Comparison of ENCODE assay signal across 1 cellular context in genomic region chr4:38503689-38504395, GRCh38.
TF ChIP-seq lines count a peak whose summit lies in the region.

No MANE protein-coding gene starts in this region.

TF ChIP-seq in GM12878, 131 proteins besides CTCF, POLR2A, EP300 and RAD21 (continued from another document):
- TF ChIP-seq BCL3 (IDR thresholded peaks at IDR 0.05; ENCODE audit: borderline replicate concordance, insufficient read depth, low read depth, low read length, poor library complexity, severe bottlenecking) (peak; percentile 76), CHD4 (IDR thresholded peaks at IDR 0.05) (no peak; the same call in 1 of the 2 replicates), ATF2 (IDR thresholded peaks at IDR 0.05; ENCODE audit: low read length) (peak; percentile 75), CBX5 (IDR thresholded peaks at IDR 0.05; ENCODE audit: low read depth) (peak; percentile 54; the same call in 1 of the 2 replicates), NR2F1 (conservative IDR thresholded peaks at IDR 0.05) (peak; percentile 52; the same call in 1 of the 2 replicates), HDAC2 (IDR thresholded peaks at IDR 0.05) (no peak), SMAD1 (IDR thresholded peaks at IDR 0.05; ENCODE audit: low read depth, partially characterized antibody) (no peak), ZZZ3 (IDR thresholded peaks at IDR 0.05; ENCODE audit: control insufficient read depth, insufficient read length, low read depth) (no peak), ETV6 (conservative IDR thresholded peaks at IDR 0.05 in 1 of 2, IDR thresholded peaks at IDR 0.05 in 1 of 2; ENCODE audit: borderline replicate concordance in 1 of 2, low read depth in 1 of 2) (peak in 1 of 2 experiments; percentile 99; a peak in 2 of 4 replicates), TCF12 (IDR thresholded peaks at IDR 0.05; ENCODE audit: low read depth, low read length) (no peak), GABPA (IDR thresholded peaks at IDR 0.05; ENCODE audit: low read depth) (0 out of 2 replicates have a peak, but pooled peaks have one; percentile 9), NBN (IDR thresholded peaks at IDR 0.05) (0 out of 2 replicates have a peak, but pooled peaks have one; percentile 66), TBL1XR1 (IDR thresholded peaks at IDR 0.05; ENCODE audit: low read depth, low read length) (peak; percentile 82), POLR2AphosphoS2 (IDR thresholded peaks at IDR 0.05; ENCODE audit: low read depth, low read length) (no peak), LARP7 (IDR thresholded peaks at IDR 0.05) (no peak), PML (IDR thresholded peaks at IDR 0.05; ENCODE audit: low read length) (peak; percentile 65), PKNOX1 (IDR thresholded peaks at IDR 0.05) (peak; percentile 51; the same call in 1 of the 2 replicates), EED (IDR thresholded peaks at IDR 0.05; ENCODE audit: low read depth) (peak; percentile 94), RCOR1 (conservative IDR thresholded peaks at IDR 0.05; ENCODE audit: low read depth, low read length) (no peak), NKRF (conservative IDR thresholded peaks at IDR 0.05) (0 out of 2 replicates have a peak, but pooled peaks have one; percentile 16), EZH2 (IDR thresholded peaks at IDR 0.05; ENCODE audit: borderline replicate concordance, control insufficient read depth, low read depth, low read length) (no peak), IRF4 (IDR thresholded peaks at IDR 0.05; ENCODE audit: low read depth, low read length) (peak; percentile 79; the same call in 1 of the 2 replicates), ATF7 (IDR thresholded peaks at IDR 0.05; ENCODE audit: low read depth) (peak; percentile 82), DPF2 (IDR thresholded peaks at IDR 0.05) (peak; percentile 90), HDAC6 (IDR thresholded peaks at IDR 0.05; ENCODE audit: unreplicated experiment) (no peak), SPI1 (IDR thresholded peaks at IDR 0.05; ENCODE audit: borderline replicate concordance, insufficient read depth, low read depth, low read length) (peak; percentile 35), ZNF24 (IDR thresholded peaks at IDR 0.05) (no peak), JUNB (IDR thresholded peaks at IDR 0.05) (peak; percentile 64), MEF2A (IDR thresholded peaks at IDR 0.05; ENCODE audit: insufficient read depth, low read depth, low read length) (peak; percentile 79), ZNF217 (IDR thresholded peaks at IDR 0.05) (peak; percentile 70; the same call in 1 of the 2 replicates), WRNIP1 (IDR thresholded peaks at IDR 0.05; ENCODE audit: borderline replicate concordance, low read depth, low read length) (no peak), ZNF592 (IDR thresholded peaks at IDR 0.05) (no peak)
- TF ChIP-seq, protein P1, sequence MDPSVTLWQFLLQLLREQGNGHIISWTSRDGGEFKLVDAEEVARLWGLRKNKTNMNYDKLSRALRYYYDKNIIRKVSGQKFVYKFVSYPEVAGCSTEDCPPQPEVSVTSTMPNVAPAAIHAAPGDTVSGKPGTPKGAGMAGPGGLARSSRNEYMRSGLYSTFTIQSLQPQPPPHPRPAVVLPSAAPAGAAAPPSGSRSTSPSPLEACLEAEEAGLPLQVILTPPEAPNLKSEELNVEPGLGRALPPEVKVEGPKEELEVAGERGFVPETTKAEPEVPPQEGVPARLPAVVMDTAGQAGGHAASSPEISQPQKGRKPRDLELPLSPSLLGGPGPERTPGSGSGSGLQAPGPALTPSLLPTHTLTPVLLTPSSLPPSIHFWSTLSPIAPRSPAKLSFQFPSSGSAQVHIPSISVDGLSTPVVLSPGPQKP (IDR thresholded peaks at IDR 0.05; ENCODE audit: low read depth, low read length): no peak
- TF ChIP-seq, protein P2, sequence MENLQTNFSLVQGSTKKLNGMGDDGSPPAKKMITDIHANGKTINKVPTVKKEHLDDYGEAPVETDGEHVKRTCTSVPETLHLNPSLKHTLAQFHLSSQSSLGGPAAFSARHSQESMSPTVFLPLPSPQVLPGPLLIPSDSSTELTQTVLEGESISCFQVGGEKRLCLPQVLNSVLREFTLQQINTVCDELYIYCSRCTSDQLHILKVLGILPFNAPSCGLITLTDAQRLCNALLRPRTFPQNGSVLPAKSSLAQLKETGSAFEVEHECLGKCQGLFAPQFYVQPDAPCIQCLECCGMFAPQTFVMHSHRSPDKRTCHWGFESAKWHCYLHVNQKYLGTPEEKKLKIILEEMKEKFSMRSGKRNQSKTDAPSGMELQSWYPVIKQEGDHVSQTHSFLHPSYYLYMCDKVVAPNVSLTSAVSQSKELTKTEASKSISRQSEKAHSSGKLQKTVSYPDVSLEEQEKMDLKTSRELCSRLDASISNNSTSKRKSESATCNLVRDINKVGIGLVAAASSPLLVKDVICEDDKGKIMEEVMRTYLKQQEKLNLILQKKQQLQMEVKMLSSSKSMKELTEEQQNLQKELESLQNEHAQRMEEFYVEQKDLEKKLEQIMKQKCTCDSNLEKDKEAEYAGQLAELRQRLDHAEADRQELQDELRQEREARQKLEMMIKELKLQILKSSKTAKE (IDR thresholded peaks at IDR 0.05; ENCODE audit: low read depth, poor library complexity, severe bottlenecking): peak; percentile 56
- TF ChIP-seq, protein P3, sequence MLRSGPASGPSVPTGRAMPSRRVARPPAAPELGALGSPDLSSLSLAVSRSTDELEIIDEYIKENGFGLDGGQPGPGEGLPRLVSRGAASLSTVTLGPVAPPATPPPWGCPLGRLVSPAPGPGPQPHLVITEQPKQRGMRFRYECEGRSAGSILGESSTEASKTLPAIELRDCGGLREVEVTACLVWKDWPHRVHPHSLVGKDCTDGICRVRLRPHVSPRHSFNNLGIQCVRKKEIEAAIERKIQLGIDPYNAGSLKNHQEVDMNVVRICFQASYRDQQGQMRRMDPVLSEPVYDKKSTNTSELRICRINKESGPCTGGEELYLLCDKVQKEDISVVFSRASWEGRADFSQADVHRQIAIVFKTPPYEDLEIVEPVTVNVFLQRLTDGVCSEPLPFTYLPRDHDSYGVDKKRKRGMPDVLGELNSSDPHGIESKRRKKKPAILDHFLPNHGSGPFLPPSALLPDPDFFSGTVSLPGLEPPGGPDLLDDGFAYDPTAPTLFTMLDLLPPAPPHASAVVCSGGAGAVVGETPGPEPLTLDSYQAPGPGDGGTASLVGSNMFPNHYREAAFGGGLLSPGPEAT (IDR thresholded peaks at IDR 0.05; ENCODE audit: low read depth): peak; percentile 91; the same call in 1 of the 2 replicates
